In genomic region chr13:20264271-20265018, GRCh38 we compare ENCODE assay signal across 11 cellular contexts. TPM values are rescaled to one million over a fixed set of nuclear protein-coding genes. Genes with fewer than 3 reads are reported as not detected.
DNase-seq lines count a peak whose midpoint lies in the region; ATAC-seq lines count a peak whose summit lies in the region.
"Had no signal": no experiment of that assay in that cellular context is flagged by ENCODE, and none has a peak within 500 bp of the region (broad histone marks: within the 10 kb centered on the region; RNA-seq: fewer than 3 reads in every experiment).

No MANE protein-coding gene starts in this region.

- H3K27me3 Mint-ChIP-seq in activated naive CD4-positive, alpha-beta T cell treated with anti-CD3 and anti-CD28 coated beads, Interleukin-2, amount 10 ng/mL, durations not matched to agents 7 days and 5 days, result peaks cover 17% of the 10 kb centered on the region

- peaks cover 10% of the 10 kb centered on the region for H3K4me1 Mint-ChIP-seq in activated naive CD4-positive, alpha-beta T cell treated with anti-CD3 and anti-CD28 coated beads, Interleukin-2, amount 10 ng/mL, durations not matched to agents 7 days and 5 days

- CTCF ChIA-PET in activated naive CD4-positive, alpha-beta T cell treated with anti-CD3 and anti-CD28 coated beads, Interleukin-2, amount 10 ng/mL, durations not matched to agents 7 days and 5 days (lab: Charles Lee), result no interaction called here

- peak; percentile 56 to 84 for ATAC-seq in activated naive CD4-positive, alpha-beta T cell treated with anti-CD3 and anti-CD28 coated beads, Interleukin-2, amount 50 U/mL, for 72 hours
- ATAC-seq in GM21717 (IDR thresholded peaks at IDR 0.05; ENCODE audit: unreplicated experiment), result peak; percentile 90
- ATAC-seq in HG03159 (IDR thresholded peaks at IDR 0.05; ENCODE audit: unreplicated experiment), result peak; percentile 99
- no peak for ATAC-seq in esophagus mucosa

- no peak for DNase-seq in activated naive CD4-positive, alpha-beta T cell treated with anti-CD3 and anti-CD28 coated beads, Interleukin-2, amount 50 U/mL, for 72 hours (ENCODE audit: low spot score in 2 of 2)
- no peak for DNase-seq in activated naive CD4-positive, alpha-beta T cell treated with anti-CD3 and anti-CD28 coated beads, Interleukin-2, amount 10 ng/mL, durations not matched to agents 7 days and 5 days
- peak; percentile 22 for DNase-seq in renal cortical epithelial cell (ENCODE audit: low read depth)
- DNase-seq in NCI-H69 (lab: John Stamatoyannopoulos, UW), result no peak
- no peak for DNase-seq in activated CD4-positive, CD25-positive, alpha-beta regulatory T cell (lab: John Stamatoyannopoulos, UW)
- DNase-seq: GDM1; NCI-H1694; stimulated activated naive CD4-positive, alpha-beta T cell had no signal

- H3K36me3 Mint-ChIP-seq in activated naive CD4-positive, alpha-beta T cell treated with anti-CD3 and anti-CD28 coated beads, Interleukin-2, amount 50 U/mL, for 72 hours, result no peaks in the 10 kb centered on the region
- H3K36me3 Mint-ChIP-seq in activated naive CD4-positive, alpha-beta T cell treated with anti-CD3 and anti-CD28 coated beads, Interleukin-2, amount 10 ng/mL, durations not matched to agents 7 days and 5 days, result no peaks in the 10 kb centered on the region

- H3K27ac Mint-ChIP-seq in activated naive CD4-positive, alpha-beta T cell treated with anti-CD3 and anti-CD28 coated beads, Interleukin-2, amount 50 U/mL, for 72 hours, result peak overlapping the region in 1 of 2 donors; percentile 16
- no peak overlapping the region for H3K27ac Mint-ChIP-seq in activated naive CD4-positive, alpha-beta T cell treated with anti-CD3 and anti-CD28 coated beads, Interleukin-2, amount 10 ng/mL, durations not matched to agents 7 days and 5 days

- H3K9me3 Mint-ChIP-seq in activated naive CD4-positive, alpha-beta T cell treated with anti-CD3 and anti-CD28 coated beads, Interleukin-2, amount 50 U/mL, for 72 hours, result peaks cover 0 to 5% of the 10 kb centered on the region in 2 donors
- H3K9me3 Mint-ChIP-seq in activated naive CD4-positive, alpha-beta T cell treated with anti-CD3 and anti-CD28 coated beads, Interleukin-2, amount 10 ng/mL, durations not matched to agents 7 days and 5 days, result no peaks in the 10 kb centered on the region

- no peak overlapping the region for H3K4me3 Mint-ChIP-seq in activated naive CD4-positive, alpha-beta T cell treated with anti-CD3 and anti-CD28 coated beads, Interleukin-2, amount 10 ng/mL, durations not matched to agents 7 days and 5 days

RNA-seq across cellular contexts. Expression of gene GJB6, which starts 32.3 kb away (rescaled TPM):
- total RNA-seq in activated naive CD4-positive, alpha-beta T cell treated with anti-CD3 and anti-CD28 coated beads, Interleukin-2, amount 50 U/mL, for 72 hours, result 1 to 10 TPM; 1.3 to 4.7 TPM
- total RNA-seq in renal cortical epithelial cell (not detected in 2 replicates), esophagus mucosa (369 TPM)

Comparison
In these comparisons a context has a peak if more than half of its experiments do, and no peak if none do; other contexts are left out.
1. RNA of gene GJB6, which starts 32.3 kb away (total RNA-seq): 369 TPM in esophagus mucosa (single experiment); 1.3 to 4.7 TPM in activated naive CD4-positive, alpha-beta T cell treated with anti-CD3 and anti-CD28 coated beads, Interleukin-2, amount 50 U/mL, for 72 hours and not detected in renal cortical epithelial cell; every median in the first group is over 10 times any median in the second.